ENCODE assay signal across 8 cellular contexts in the genomic region with DNA sequence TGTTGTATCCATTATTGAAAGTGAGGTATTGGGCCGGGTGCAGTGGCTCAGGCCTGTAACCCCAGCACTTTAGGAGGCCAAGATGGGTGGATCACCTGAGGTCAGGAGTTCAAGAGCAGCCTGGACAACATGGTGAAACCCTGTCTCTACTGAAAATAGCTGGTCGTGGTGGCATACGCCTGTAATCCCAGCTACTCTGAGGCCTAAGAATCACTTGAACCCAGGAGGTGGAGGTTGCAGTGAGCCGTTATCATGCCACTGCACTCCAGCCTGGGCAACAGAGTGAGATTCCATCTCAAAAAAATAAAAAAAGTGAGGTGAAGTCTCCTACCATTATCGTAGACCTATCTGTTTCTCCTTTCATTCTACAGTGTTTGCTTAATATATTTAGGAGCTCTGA. TPM values are rescaled to one million over a fixed set of nuclear protein-coding genes. Genes with fewer than 3 reads are reported as not detected.
A peak's percentile ranks its signal among the peaks of the same experiment; 100 is the strongest.
DNase-seq lines count a peak whose midpoint lies in the region; ATAC-seq, FAIRE-seq and TF ChIP-seq lines count a peak whose summit lies in the region.
"Not testable (repeated sequence)": the region's sequence is repeated elsewhere in the genome, so short reads cannot be mapped to it uniquely, and the experiment has no call there.

No MANE protein-coding gene starts in this region.

- TF ChIP-seq RAD21 in IMR-90 (IDR thresholded peaks at IDR 0.05; ENCODE audit: low read length): not testable (repeated sequence)

- not testable (repeated sequence) for H4K8ac ChIP-seq in IMR-90 (ENCODE audit: low read depth in 2 of 2, low read length in 2 of 2)

- H4K20me1 ChIP-seq in IMR-90 (ENCODE audit: insufficient read depth, low read length): not testable (repeated sequence)

- H3K27ac Mint-ChIP-seq in CD4-positive, CD25-positive, alpha-beta regulatory T cell: peak overlapping the region; percentile 6 to 85 (median 69)
- H3K27ac Mint-ChIP-seq in T-helper 2 cell treated with Interferon-gamma antibody and Interleukin-4, amounts not matched to agents 5 μg/mL and 100 μg/mL, for 36 hours: peak overlapping the region; percentile 54
- H3K27ac Mint-ChIP-seq in activated CD8-positive, alpha-beta memory T cell treated with anti-CD3 and anti-CD28 coated beads, Interleukin-2, amount 10 ng/mL, durations not matched to agents 7 days and 5 days: peak overlapping the region; percentile 81
- H3K27ac Mint-ChIP-seq in activated naive CD4-positive, alpha-beta T cell treated with anti-CD3 and anti-CD28 coated beads, Interleukin-2, amount 50 U/mL, for 72 hours: peak overlapping the region; percentile 46 to 88
- peak overlapping the region; percentile 72 for H3K27ac Mint-ChIP-seq in central memory CD8-positive, alpha-beta T cell (ENCODE audit: low read depth)
- peak overlapping the region; percentile 75 for H3K27ac Mint-ChIP-seq in stimulated activated memory B cell treated with anti-CD40 and anti-IgM and Interleukin-4, amounts not matched to agents 10 μg/mL and 1 μg/mL and 100 μg/mL, for 72 hours

- not testable (repeated sequence) for H3K4me1 ChIP-seq in CD4-positive, CD25-positive, alpha-beta regulatory T cell (ENCODE audit: control insufficient read depth, insufficient read depth, low read length, poor library complexity, severe bottlenecking); IMR-90 (ENCODE audit: control insufficient read depth, insufficient read depth, low read length); kidney (ENCODE audit: control insufficient read depth in 1 of 2, insufficient read depth in 1 of 2, low read depth in 1 of 2, low read length in 2 of 2)

- H3K36me3 ChIP-seq in CD4-positive, CD25-positive, alpha-beta regulatory T cell (ENCODE audit: control insufficient read depth, insufficient read depth, low read length); IMR-90 (ENCODE audit: control insufficient read depth, insufficient read depth, low read length); kidney (ENCODE audit: control insufficient read depth in 1 of 2, insufficient read depth in 2 of 2, low read length in 2 of 2): not testable (repeated sequence)

- FAIRE-seq in kidney (lab: Jason Lieb, UNC): not testable (repeated sequence)

- H2BK120ac ChIP-seq in IMR-90 (ENCODE audit: low read depth, low read length): not testable (repeated sequence)

- BruUV-seq in IMR-90 (replicated peaks; lab: Mats Ljungman, UMichigan): not testable (repeated sequence)

- H2BK5ac ChIP-seq in IMR-90 (ENCODE audit: low read depth, low read length, poor library complexity, severe bottlenecking): not testable (repeated sequence)

- not testable (repeated sequence) for H3K27me3 ChIP-seq in CD4-positive, CD25-positive, alpha-beta regulatory T cell (ENCODE audit: control insufficient read depth, insufficient read depth, low read length); IMR-90 (ENCODE audit: control insufficient read depth, insufficient read depth, low read length)

- H3K4me1 Mint-ChIP-seq in CD4-positive, CD25-positive, alpha-beta regulatory T cell: peaks cover 7 to 12% (median 8%) of the 10 kb centered on the region in 4 donors
- H3K4me1 Mint-ChIP-seq in T-helper 2 cell treated with Interferon-gamma antibody and Interleukin-4, amounts not matched to agents 5 μg/mL and 100 μg/mL, for 36 hours (ENCODE audit: low read depth): peaks cover 16% of the 10 kb centered on the region
- H3K4me1 Mint-ChIP-seq in activated CD8-positive, alpha-beta memory T cell treated with anti-CD3 and anti-CD28 coated beads, Interleukin-2, amount 10 ng/mL, durations not matched to agents 7 days and 5 days: peaks cover 17% of the 10 kb centered on the region
- H3K4me1 Mint-ChIP-seq in central memory CD8-positive, alpha-beta T cell: not testable (repeated sequence)
- H3K4me1 Mint-ChIP-seq in stimulated activated memory B cell treated with anti-CD40 and anti-IgM and Interleukin-4, amounts not matched to agents 10 μg/mL and 1 μg/mL and 100 μg/mL, for 72 hours: peaks cover 17% of the 10 kb centered on the region

- not testable (repeated sequence) for H3K27ac ChIP-seq in CD4-positive, CD25-positive, alpha-beta regulatory T cell (ENCODE audit: insufficient read depth, low read length, poor library complexity, severe bottlenecking); IMR-90 (ENCODE audit: insufficient read depth, low read length); kidney (ENCODE audit: low read depth in 2 of 2, low read length in 2 of 2)

- not testable (repeated sequence) for TF ChIP-seq CTCF in IMR-90 (conservative IDR thresholded peaks at IDR 0.05; ENCODE audit: low read depth, low read length); kidney (IDR thresholded peaks at IDR 0.05; ENCODE audit: borderline replicate concordance, extremely low read depth, insufficient read depth)

- H3K9me1 ChIP-seq in IMR-90 (ENCODE audit: insufficient read depth, low read length): not testable (repeated sequence)

- H3K4me3 Mint-ChIP-seq in CD4-positive, CD25-positive, alpha-beta regulatory T cell: peak overlapping the region; percentile 7 to 82 (median 78)
- H3K4me3 Mint-ChIP-seq in T-helper 2 cell treated with Interferon-gamma antibody and Interleukin-4, amounts not matched to agents 5 μg/mL and 100 μg/mL, for 36 hours: peak overlapping the region; percentile 65
- peak overlapping the region; percentile 60 for H3K4me3 Mint-ChIP-seq in activated CD8-positive, alpha-beta memory T cell treated with anti-CD3 and anti-CD28 coated beads, Interleukin-2, amount 10 ng/mL, durations not matched to agents 7 days and 5 days
- peak overlapping the region; percentile 44 for H3K4me3 Mint-ChIP-seq in central memory CD8-positive, alpha-beta T cell
- H3K4me3 Mint-ChIP-seq in stimulated activated memory B cell treated with anti-CD40 and anti-IgM and Interleukin-4, amounts not matched to agents 10 μg/mL and 1 μg/mL and 100 μg/mL, for 72 hours: peak overlapping the region; percentile 71

- peak overlapping the region; percentile 78 for H3K4me3 ChIP-seq in CD4-positive, CD25-positive, alpha-beta regulatory T cell (ENCODE audit: low read depth, low read length)
- not testable (repeated sequence) for H3K4me3 ChIP-seq in IMR-90 (ENCODE audit: insufficient read depth, low read depth, low read length); kidney (ENCODE audit: low read length in 2 of 2)

- TF ChIP-seq POLR2A in IMR-90 (IDR thresholded peaks at IDR 0.05; ENCODE audit: low read depth, low read length): not testable (repeated sequence)

- in situ Hi-C loops in IMR-90 (cut with MboI; ENCODE audit: low sequenced_read_pairs): not testable (repeated sequence)

- dilution Hi-C loops in IMR-90 (cut with HindIII; ENCODE audit: low sequenced_read_pairs, unreplicated experiment): not testable (repeated sequence)

- not testable (repeated sequence) for H3K4ac ChIP-seq in IMR-90 (ENCODE audit: low read depth, low read length)

- intact Hi-C loops in IMR-90 (cut with micrococcal nuclease); kidney (cut with DNase I): not testable (repeated sequence)

- H4K5ac ChIP-seq in IMR-90 (ENCODE audit: low read depth, low read length): not testable (repeated sequence)

- not testable (repeated sequence) for H3K9me3 ChIP-seq in CD4-positive, CD25-positive, alpha-beta regulatory T cell (ENCODE audit: control insufficient read depth in 2 of 2, low read length in 2 of 2); IMR-90 (ENCODE audit: control insufficient read depth, insufficient read depth, low read length); kidney (ENCODE audit: control insufficient read depth in 1 of 2, low read length in 2 of 2)

- 0 out of 2 replicates have a peak overlapping the region, but pooled peaks have one; percentile 30 for H2AK5ac ChIP-seq in IMR-90 (ENCODE audit: low read depth, low read length)

- not testable (repeated sequence) for ATAC-seq in CD4-positive, CD25-positive, alpha-beta regulatory T cell (ENCODE audit: low read depth in 2 of 2); IMR-90 (ENCODE audit: low read depth); activated CD8-positive, alpha-beta memory T cell treated with anti-CD3 and anti-CD28 coated beads, Interleukin-2, amount 10 ng/mL, durations not matched to agents 7 days and 5 days; activated naive CD4-positive, alpha-beta T cell treated with anti-CD3 and anti-CD28 coated beads, Interleukin-2, amount 50 U/mL, for 72 hours; central memory CD8-positive, alpha-beta T cell (replicated peaks; ENCODE audit: extremely low read depth, poor library complexity, severe bottlenecking); stimulated activated memory B cell treated with anti-CD40 and anti-IgM and Interleukin-4, amounts not matched to agents 10 μg/mL and 1 μg/mL and 100 μg/mL, for 72 hours

- H3K9ac ChIP-seq in IMR-90 (ENCODE audit: low read depth, low read length); kidney (ENCODE audit: low read length in 2 of 2): not testable (repeated sequence)

- POLR2A ChIA-PET in IMR-90 (lab: Charles Lee; ENCODE audit: unreplicated experiment): not testable (repeated sequence)

- CTCF ChIA-PET in IMR-90 (lab: Yijun Ruan, JAX): not testable (repeated sequence)
- CTCF ChIA-PET in activated CD8-positive, alpha-beta memory T cell treated with anti-CD3 and anti-CD28 coated beads, Interleukin-2, amount 10 ng/mL, durations not matched to agents 7 days and 5 days (lab: Charles Lee): interaction anchor here (0.7 to 2.0 kb wide), 10 partner anchors 9 to 425 kb away, joined by 3 to 8 read pairs (median 4); no protein-coding TSS in a partner anchor

- not testable (repeated sequence) for H3K18ac ChIP-seq in IMR-90 (ENCODE audit: low read depth, low read length)

- not testable (repeated sequence) for H4K91ac ChIP-seq in IMR-90 (ENCODE audit: insufficient read depth, low read depth, low read length)

- H3K14ac ChIP-seq in IMR-90 (replicated peaks; ENCODE audit: low read depth, low read length): not testable (repeated sequence)

- H2AK9ac ChIP-seq in IMR-90 (replicated peaks; ENCODE audit: low read depth, low read length, poor library complexity): not testable (repeated sequence)

- H2AFZ ChIP-seq in IMR-90 (replicated peaks; ENCODE audit: low read length, poor library complexity): not testable (repeated sequence)

- DNase-seq in CD4-positive, CD25-positive, alpha-beta regulatory T cell; IMR-90; T-helper 2 cell treated with Interferon-gamma antibody and Interleukin-4, amounts not matched to agents 5 μg/mL and 100 μg/mL, for 36 hours (ENCODE audit: low spot score); activated CD8-positive, alpha-beta memory T cell treated with anti-CD3 and anti-CD28 coated beads, Interleukin-2, amount 10 ng/mL, durations not matched to agents 7 days and 5 days; activated naive CD4-positive, alpha-beta T cell treated with anti-CD3 and anti-CD28 coated beads, Interleukin-2, amount 50 U/mL, for 72 hours (ENCODE audit: low spot score in 2 of 2); central memory CD8-positive, alpha-beta T cell (ENCODE audit: low spot score in 2 of 2): not testable (repeated sequence)
- DNase-seq in kidney: peak; percentile 1

- peaks cover 10% of the 10 kb centered on the region for H3K36me3 Mint-ChIP-seq in CD4-positive, CD25-positive, alpha-beta regulatory T cell
- H3K36me3 Mint-ChIP-seq in T-helper 2 cell treated with Interferon-gamma antibody and Interleukin-4, amounts not matched to agents 5 μg/mL and 100 μg/mL, for 36 hours (ENCODE audit: low read depth): peaks cover 18% of the 10 kb centered on the region
- H3K36me3 Mint-ChIP-seq in activated CD8-positive, alpha-beta memory T cell treated with anti-CD3 and anti-CD28 coated beads, Interleukin-2, amount 10 ng/mL, durations not matched to agents 7 days and 5 days; central memory CD8-positive, alpha-beta T cell (ENCODE audit: insufficient read depth): not testable (repeated sequence)
- peaks cover 6 to 18% of the 10 kb centered on the region in 2 donors for H3K36me3 Mint-ChIP-seq in activated naive CD4-positive, alpha-beta T cell treated with anti-CD3 and anti-CD28 coated beads, Interleukin-2, amount 50 U/mL, for 72 hours
- H3K36me3 Mint-ChIP-seq in stimulated activated memory B cell treated with anti-CD40 and anti-IgM and Interleukin-4, amounts not matched to agents 10 μg/mL and 1 μg/mL and 100 μg/mL, for 72 hours: peaks cover 22% of the 10 kb centered on the region

- not testable (repeated sequence) for H2BK15ac ChIP-seq in IMR-90 (ENCODE audit: low read depth, low read length)

- not testable (repeated sequence) for H3K4me2 ChIP-seq in IMR-90 (ENCODE audit: low read depth, low read length)

- 89% methylated on average over 3 of the region's 5 CpGs; no CpG with 5 or more reads in 1 of the 2 experiments for WGBS in IMR-90 (ENCODE audit: extremely low coverage in 2 of 2, insufficient read length in 1 of 2), 2 experiments

- not testable (repeated sequence) for H3K79me1 ChIP-seq in IMR-90 (ENCODE audit: low read depth in 1 of 2, low read length in 2 of 2)

- not testable (repeated sequence) for H3K56ac ChIP-seq in IMR-90 (ENCODE audit: extremely low read depth, insufficient read depth, low read length)

- H3K9me3 Mint-ChIP-seq in CD4-positive, CD25-positive, alpha-beta regulatory T cell; T-helper 2 cell treated with Interferon-gamma antibody and Interleukin-4, amounts not matched to agents 5 μg/mL and 100 μg/mL, for 36 hours; activated CD8-positive, alpha-beta memory T cell treated with anti-CD3 and anti-CD28 coated beads, Interleukin-2, amount 10 ng/mL, durations not matched to agents 7 days and 5 days (ENCODE audit: low read depth); activated naive CD4-positive, alpha-beta T cell treated with anti-CD3 and anti-CD28 coated beads, Interleukin-2, amount 50 U/mL, for 72 hours; central memory CD8-positive, alpha-beta T cell; stimulated activated memory B cell treated with anti-CD40 and anti-IgM and Interleukin-4, amounts not matched to agents 10 μg/mL and 1 μg/mL and 100 μg/mL, for 72 hours: not testable (repeated sequence)

- H3K27me3 Mint-ChIP-seq in CD4-positive, CD25-positive, alpha-beta regulatory T cell; T-helper 2 cell treated with Interferon-gamma antibody and Interleukin-4, amounts not matched to agents 5 μg/mL and 100 μg/mL, for 36 hours (ENCODE audit: low read depth); activated CD8-positive, alpha-beta memory T cell treated with anti-CD3 and anti-CD28 coated beads, Interleukin-2, amount 10 ng/mL, durations not matched to agents 7 days and 5 days; central memory CD8-positive, alpha-beta T cell; stimulated activated memory B cell treated with anti-CD40 and anti-IgM and Interleukin-4, amounts not matched to agents 10 μg/mL and 1 μg/mL and 100 μg/mL, for 72 hours: not testable (repeated sequence)

- H3K23ac ChIP-seq in IMR-90 (ENCODE audit: low read depth, low read length): not testable (repeated sequence)

- not testable (repeated sequence) for H2BK20ac ChIP-seq in IMR-90 (ENCODE audit: low read depth, low read length)

RNA-seq across cellular contexts. Expression of a gene that starts 33.7 kb away (rescaled TPM):
- total RNA-seq in CD4-positive, CD25-positive, alpha-beta regulatory T cell: 4.3 TPM
- 10 to 100 TPM in 2 of 4 donors, 1 to 10 TPM in 2; 7.4 to 15.3 (median 11.1) TPM for polyA plus RNA-seq in CD4-positive, CD25-positive, alpha-beta regulatory T cell
- 3.2 and 5.8 TPM in 2 replicates for total RNA-seq in IMR-90 (2012; rRNA removed)
- polyA plus RNA-seq in IMR-90 (2012; rRNA removed): 4.0 and 5.6 TPM in 2 replicates
- 1.7 and 3.8 TPM in 2 replicates for polyA plus RNA-seq in IMR-90 (2012; cell fraction: cytosol; rRNA removed)
- polyA plus RNA-seq in IMR-90 (2012; cell fraction: nucleus; rRNA removed; ENCODE audit: low replicate concordance): 1.4 and 3.8 TPM in 2 replicates
- 10 to 100 TPM; 65.9 to 70.4 TPM for total RNA-seq in activated CD8-positive, alpha-beta memory T cell treated with anti-CD3 and anti-CD28 coated beads, Interleukin-2, amount 10 ng/mL, durations not matched to agents 7 days and 5 days
- 10 to 100 TPM; 40.4 to 78.1 TPM for total RNA-seq in activated naive CD4-positive, alpha-beta T cell treated with anti-CD3 and anti-CD28 coated beads, Interleukin-2, amount 50 U/mL, for 72 hours
- total RNA-seq in kidney: 4.6 TPM
- 5.2 TPM for polyA plus RNA-seq in kidney (ENCODE audit: insufficient read depth, low read depth, low replicate concordance)
